Comparison of ENCODE assay signal across 8 cellular contexts in genomic region chrX:107826286-107827136, GRCh38. TPM values are rescaled to one million over a fixed set of nuclear protein-coding genes. Genes with fewer than 3 reads are reported as not detected.
DNase-seq lines count a peak whose midpoint lies in the region; ATAC-seq and TF ChIP-seq lines count a peak whose summit lies in the region.

No MANE protein-coding gene starts in this region.

- DNase-seq in GM10266 (ENCODE audit: extremely low spot score) (peak; percentile 30), NCI-H524 treated with DMSO at 0.1 percent for 48 hours (lab: John Stamatoyannopoulos, UW) (peak; percentile 19), foreskin fibroblast (peak; percentile 28 to 60), neural progenitor cell (ENCODE audit: low spot score) (peak; percentile 74), type B pancreatic cell (ENCODE audit: extremely low spot score, unreplicated experiment) (no peak), middle frontal gyrus (ENCODE audit: extremely low spot score, low spot score) (no peak)
- DNase-seq in activated effector memory CD4-positive, alpha-beta T cell treated with anti-CD3 and anti-CD28 coated beads, Interleukin-2, amount 50 U/mL, for 16 hours, result peak; percentile 74

- peak overlapping the region; percentile 81 for H3K4me2 ChIP-seq in neural progenitor cell

- H2AFZ ChIP-seq in neural progenitor cell (replicated peaks), result peak overlapping the region; percentile 82

- TF ChIP-seq CTCF in GM10266 (IDR thresholded peaks at IDR 0.05; ENCODE audit: control insufficient read depth, insufficient read depth, low read depth, missing control alignments) (no peak), foreskin fibroblast (IDR thresholded peaks at IDR 0.05; ENCODE audit: low read depth, low read length) (no peak), neural progenitor cell (IDR thresholded peaks at IDR 0.05) (no peak), type B pancreatic cell (conservative IDR thresholded peaks at IDR 0.05) (no peak)

- H3K27me3 Mint-ChIP-seq in neural progenitor cell (ENCODE audit: insufficient read depth, low read depth), result peaks cover 9% of the 10 kb centered on the region
- peaks cover 13% of the 10 kb centered on the region for H3K27me3 Mint-ChIP-seq in type B pancreatic cell

- no peaks in the 10 kb centered on the region for H4K20me1 ChIP-seq in neural progenitor cell (ENCODE audit: low read depth)

- H3K36me3 Mint-ChIP-seq in neural progenitor cell (no peaks in the 10 kb centered on the region), type B pancreatic cell (no peaks in the 10 kb centered on the region)

- H3K27ac Mint-ChIP-seq in neural progenitor cell, result no peak overlapping the region
- H3K27ac Mint-ChIP-seq in type B pancreatic cell, result peak overlapping the region; percentile 73

- H3K9me3 Mint-ChIP-seq in neural progenitor cell (peaks cover 4% of the 10 kb centered on the region), type B pancreatic cell (no peaks in the 10 kb centered on the region)

- peak overlapping the region; percentile 86 for H3K4me3 Mint-ChIP-seq in neural progenitor cell
- peak overlapping the region; percentile 88 for H3K4me3 Mint-ChIP-seq in type B pancreatic cell

- H3K4me1 Mint-ChIP-seq in neural progenitor cell, result peaks cover 21% of the 10 kb centered on the region
- H3K4me1 Mint-ChIP-seq in type B pancreatic cell (ENCODE audit: unreplicated experiment), result peaks cover 6% of the 10 kb centered on the region

- no peaks in the 10 kb centered on the region for H3F3A ChIP-seq in neural progenitor cell (ENCODE audit: low read depth)

- no peaks in the 10 kb centered on the region for H3K36me3 ChIP-seq in neural progenitor cell

- no peak overlapping the region for H3K9ac ChIP-seq in neural progenitor cell

- no peaks in the 10 kb centered on the region for H3K4me1 ChIP-seq in neural progenitor cell

- no peaks in the 10 kb centered on the region for H3K9me3 ChIP-seq in neural progenitor cell (ENCODE audit: low read depth)

- H3K27ac ChIP-seq in neural progenitor cell, result no peak overlapping the region

- H3K4me3 ChIP-seq in foreskin fibroblast (ENCODE audit: low read depth in 1 of 2, low read length in 2 of 2) (peak overlapping the region; percentile 49 to 50), neural progenitor cell (peak overlapping the region; percentile 51)

- H3K79me2 ChIP-seq in neural progenitor cell (ENCODE audit: low read depth), result no peaks in the 10 kb centered on the region

- peaks cover 57% of the 10 kb centered on the region for H3K27me3 ChIP-seq in neural progenitor cell

- peak; percentile 65 for ATAC-seq in HG02642 (IDR thresholded peaks at IDR 0.05; ENCODE audit: poor library complexity, unreplicated experiment)

RNA-seq across cellular contexts. Expression of gene MID2, which starts 0.8 kb away (rescaled TPM):
- total RNA-seq in neural progenitor cell (ENCODE audit: low replicate concordance) (1.2 and 3.8 TPM in 2 replicates), type B pancreatic cell (ENCODE audit: low replicate concordance) (7.2 and 18.6 TPM in 2 replicates)

RNA-seq across cellular contexts. Expression of gene NCBP2L, which starts 49.0 kb away (rescaled TPM):
- total RNA-seq in neural progenitor cell (ENCODE audit: low replicate concordance) (not detected in 2 replicates), type B pancreatic cell (ENCODE audit: low replicate concordance) (not detected in 2 replicates)

RNA-seq across cellular contexts. Expression of gene TSC22D3, which starts 50.9 kb away (rescaled TPM):
- total RNA-seq in neural progenitor cell (ENCODE audit: low replicate concordance) (44.9 and 51.0 TPM in 2 replicates), type B pancreatic cell (ENCODE audit: low replicate concordance) (21.0 and 34.2 TPM in 2 replicates)

Comparison
In these comparisons a context has a peak if more than half of its experiments do, and no peak if none do; other contexts are left out.
1. DNase-seq: peak in GM10266 (single experiment), NCI-H524 treated with DMSO at 0.1 percent for 48 hours (single experiment), activated effector memory CD4-positive, alpha-beta T cell treated with anti-CD3 and anti-CD28 coated beads, Interleukin-2, amount 50 U/mL, for 16 hours (single experiment), foreskin fibroblast (2 of 2) and neural progenitor cell (single experiment); none in type B pancreatic cell (single experiment) and middle frontal gyrus (single experiment).